Comparison of ENCODE assay signal across 16 cellular contexts in genomic region chr4:61517144-61517543, GRCh38.
DNase-seq lines count a peak whose midpoint lies in the region; FAIRE-seq and TF ChIP-seq lines count a peak whose summit lies in the region.
"Had no signal": no experiment of that assay in that cellular context is flagged by ENCODE, and none has a peak within 500 bp of the region (broad histone marks: within the 10 kb centered on the region; RNA-seq: fewer than 3 reads in every experiment).

No MANE protein-coding gene starts in this region.

- H3K9ac ChIP-seq in H9 (ENCODE audit: extremely low read depth, insufficient read length, low read length) (no peak overlapping the region), neuronal stem cell (ENCODE audit: low read depth, low read length, poor library complexity) (no peak overlapping the region)

- H3K79me2 ChIP-seq in H9 (ENCODE audit: insufficient read depth, low read length), result no peaks in the 10 kb centered on the region

- H4K91ac ChIP-seq in H9 (ENCODE audit: insufficient read length, low read depth, low read length) (no peak overlapping the region), neuronal stem cell (ENCODE audit: low read depth, low read length, poor library complexity) (no peak overlapping the region)

- no peak for FAIRE-seq in frontal cortex (lab: Jason Lieb, UNC)

- H3K23ac ChIP-seq in H9 (ENCODE audit: insufficient read length, low read depth, low read length) (no peak overlapping the region), neuronal stem cell (ENCODE audit: low read depth, low read length, poor library complexity) (peak overlapping the region; percentile 10)

- H4K20me1 ChIP-seq in H9 (ENCODE audit: control insufficient read depth, insufficient read depth, insufficient read length), result no peaks in the 10 kb centered on the region

- no peak overlapping the region for H2BK20ac ChIP-seq in H9 (ENCODE audit: low read depth, low read length, poor library complexity, severe bottlenecking)

- H3T11ph ChIP-seq in H9 (ENCODE audit: low read length), result no peak overlapping the region

- H3K4me3 Mint-ChIP-seq in H9, result peak overlapping the region; percentile 33 to 46; a peak in 2 of 5 replicates
- H3K4me3 Mint-ChIP-seq: activated B cell treated with CpG ODN at 0.5 μM for 24 hours; B cell; naive thymus-derived CD8-positive, alpha-beta T cell; T-helper 1 cell treated with Interleukin-12 subunit alpha and Interleukin-12 subunit beta and Interleukin-4 antibody, amounts not matched to agents 30 μg/mL and 1 μg/mL, for 36 hours had no signal

- H3K4me3 ChIP-seq in iPS-18c (ENCODE audit: insufficient read depth, low read depth, low read length), result peak overlapping the region; percentile 11; the same call in 1 of the 2 replicates
- peak overlapping the region in 1 of 2 donors; percentile 70 for H3K4me3 ChIP-seq in neuronal stem cell (ENCODE audit: low read length in 2 of 2)
- H3K4me3 ChIP-seq: MG63 had no signal

- in situ Hi-C loops in SK-MEL-5 (cut with HindIII; ENCODE audit: low pct_unique_long_range_greater_than_20kb, low sequenced_read_pairs), result no loop called here

- no peak overlapping the region for H4K8ac ChIP-seq in H9 (replicated peaks; ENCODE audit: insufficient read length, low read depth, low read length)
- no peak overlapping the region for H4K8ac ChIP-seq in neuronal stem cell (ENCODE audit: low read depth, low read length)

- H2BK12ac ChIP-seq in H9 (ENCODE audit: insufficient read length, low read depth, low read length), result no peak overlapping the region
- H2BK12ac ChIP-seq in neuronal stem cell (ENCODE audit: low read length), result no peak overlapping the region

- H2AK5ac ChIP-seq in H9 (ENCODE audit: insufficient read length, low read length), result no peak overlapping the region
- peak overlapping the region; percentile 93 for H2AK5ac ChIP-seq in neuronal stem cell (ENCODE audit: low read depth, low read length)

- DNase-seq in H9 (peak; percentile 90), SK-MEL-5 (ENCODE audit: low read depth, low spot score) (peak; percentile 12), neuronal stem cell (ENCODE audit: low spot score) (no peak), frontal cortex (ENCODE audit: low spot score in 2 of 2) (no peak), NCI-H2081 (lab: John Stamatoyannopoulos, UW) (no peak), NCI-H187 (lab: John Stamatoyannopoulos, UW) (no peak), HK-2 (ENCODE audit: unreplicated experiment) (no peak)
- DNase-seq: activated B cell treated with CpG ODN at 0.5 μM for 24 hours; activated effector memory CD4-positive, alpha-beta T cell treated with Interleukin-2 at 50 U/mL for 16 hours; anterior cingulate cortex; MG63; RPMI8226 had no signal

- H3K27ac ChIP-seq in H9 (ENCODE audit: insufficient read length, low read depth, low read length) (no peak overlapping the region), neuronal stem cell (replicated peaks; ENCODE audit: low read length) (no peak overlapping the region)

- no peak overlapping the region for H2BK5ac ChIP-seq in H9 (ENCODE audit: insufficient read length, low read length)
- no peak overlapping the region for H2BK5ac ChIP-seq in neuronal stem cell (ENCODE audit: low read length)

- H3K4me2 ChIP-seq in H9 (ENCODE audit: insufficient read depth, insufficient read length, low read length) (peak overlapping the region; percentile 4), neuronal stem cell (ENCODE audit: insufficient read depth, low read length, poor library complexity, severe bottlenecking) (peak overlapping the region; percentile 49)

- no peak overlapping the region for H3K27ac Mint-ChIP-seq in H9
- H3K27ac Mint-ChIP-seq: activated B cell treated with CpG ODN at 0.5 μM for 24 hours; B cell; naive thymus-derived CD8-positive, alpha-beta T cell; T-helper 1 cell treated with Interleukin-12 subunit alpha and Interleukin-12 subunit beta and Interleukin-4 antibody, amounts not matched to agents 30 μg/mL and 1 μg/mL, for 36 hours had no signal

- H2AFZ ChIP-seq in H9 (ENCODE audit: low read length), result no peak overlapping the region
- no peak overlapping the region for H2AFZ ChIP-seq in neuronal stem cell (ENCODE audit: low read length)

- peak; percentile 65 for TF ChIP-seq CTCF in H9 (conservative IDR thresholded peaks at IDR 0.05)

- peaks cover 5% of the 10 kb centered on the region for H3K4me1 ChIP-seq in H9 (ENCODE audit: insufficient read depth, low read length)
- peaks cover 0 to 6% of the 10 kb centered on the region in 2 donors for H3K4me1 ChIP-seq in neuronal stem cell (ENCODE audit: control insufficient read depth in 2 of 2, insufficient read depth in 1 of 2, low read depth in 1 of 2, low read length in 2 of 2)

- H3K36me3 Mint-ChIP-seq in H9 (ENCODE audit: insufficient read depth in 1 of 3, low read depth in 3 of 3), result no peaks in the 10 kb centered on the region
- H3K36me3 Mint-ChIP-seq: naive thymus-derived CD8-positive, alpha-beta T cell had no signal

- H2BK120ac ChIP-seq in H9 (ENCODE audit: low read depth, low read length, poor library complexity, severe bottlenecking) (no peak overlapping the region), neuronal stem cell (ENCODE audit: low read depth, low read length) (no peak overlapping the region)

- no peaks in the 10 kb centered on the region for H3K9me3 ChIP-seq in H9 (ENCODE audit: control insufficient read depth, low read depth, low read length)
- H3K9me3 ChIP-seq in iPS-18c (ENCODE audit: control insufficient read depth, insufficient read depth, low read length), result no peaks in the 10 kb centered on the region
- no peaks in the 10 kb centered on the region for H3K9me3 ChIP-seq in neuronal stem cell (replicated peaks in 1 of 2; ENCODE audit: control insufficient read depth in 2 of 2, insufficient read depth in 1 of 2, low read depth in 1 of 2, low read length in 2 of 2)
- H3K9me3 ChIP-seq: MG63 had no signal

- H3K14ac ChIP-seq in H9 (ENCODE audit: insufficient read depth, low read length) (no peak overlapping the region), neuronal stem cell (ENCODE audit: low read length) (peak overlapping the region; percentile 21)

- H3K4me1 Mint-ChIP-seq in H9, result peaks cover 29 to 39% of the 10 kb centered on the region in 2 experiments
- H3K4me1 Mint-ChIP-seq: activated B cell treated with CpG ODN at 0.5 μM for 24 hours; B cell; naive thymus-derived CD8-positive, alpha-beta T cell had no signal

- no peak overlapping the region for H4K5ac ChIP-seq in H9 (ENCODE audit: insufficient read length, low read depth, low read length)

- no CpG with 5 or more reads among the region's 20 CpGs for WGBS in H9 (ENCODE audit: extremely low coverage, insufficient read length, low lambda C conversion rate)
- WGBS in neuronal stem cell (ENCODE audit: extremely low coverage in 2 of 2, insufficient read length in 2 of 2, insufficient replicate concordance in 1 of 2), 2 donors, result no CpG with 5 or more reads among the region's 20 CpGs

- H3K79me1 ChIP-seq in H9 (ENCODE audit: insufficient read depth, low read depth, low read length, poor library complexity, severe bottlenecking) (no peaks in the 10 kb centered on the region), neuronal stem cell (ENCODE audit: low read depth, low read length) (no peaks in the 10 kb centered on the region)

- H3K27me3 Mint-ChIP-seq in H9 (ENCODE audit: low read depth), result no peaks in the 10 kb centered on the region
- H3K27me3 Mint-ChIP-seq: activated B cell treated with CpG ODN at 0.5 μM for 24 hours; B cell; naive thymus-derived CD8-positive, alpha-beta T cell had no signal

- no peaks in the 10 kb centered on the region for H3K9me3 Mint-ChIP-seq in H9
- H3K9me3 Mint-ChIP-seq: T-helper 1 cell treated with Interleukin-12 subunit alpha and Interleukin-12 subunit beta and Interleukin-4 antibody, amounts not matched to agents 30 μg/mL and 1 μg/mL, for 36 hours had no signal

- H2BK15ac ChIP-seq in H9 (ENCODE audit: low read depth, low read length) (no peak overlapping the region), neuronal stem cell (ENCODE audit: low read length) (peak overlapping the region; percentile 58)

- H3K4ac ChIP-seq in H9 (ENCODE audit: low read depth, low read length) (no peak overlapping the region), neuronal stem cell (ENCODE audit: low read length) (no peak overlapping the region)

- H3K36me3 ChIP-seq in neuronal stem cell (replicated peaks in 1 of 2; ENCODE audit: control insufficient read depth in 2 of 2, insufficient read depth in 2 of 2, low read length in 2 of 2), result no peaks in the 10 kb centered on the region
- H3K36me3 ChIP-seq: MG63 had no signal

- no peaks in the 10 kb centered on the region for H3K23me2 ChIP-seq in H9 (ENCODE audit: insufficient read length, low read depth, low read length, poor library complexity, severe bottlenecking)

- H3K56ac ChIP-seq in H9 (ENCODE audit: insufficient read length, low read depth, low read length), result no peak overlapping the region

- H3K18ac ChIP-seq in H9 (ENCODE audit: insufficient read length, low read depth, low read length) (no peak overlapping the region), neuronal stem cell (ENCODE audit: low read length) (peak overlapping the region; percentile 59)

- H3K27me3 ChIP-seq in H9 (ENCODE audit: insufficient read depth, low read length) (no peaks in the 10 kb centered on the region), neuronal stem cell (ENCODE audit: control insufficient read depth in 3 of 3, insufficient read depth in 3 of 3, low read depth in 1 of 3, low read length in 3 of 3) (no peaks in the 10 kb centered on the region)
- H3K27me3 ChIP-seq: MG63 had no signal

Comparison
In these comparisons a context has a peak if more than half of its experiments do, and no peak if none do; other contexts are left out.
1. DNase-seq: peak in H9 (single experiment) and SK-MEL-5 (single experiment); none in neuronal stem cell (single experiment), frontal cortex (0 of 2), NCI-H2081 (0 of 2), NCI-H187 (0 of 2) and HK-2 (single experiment).